Comparison of ENCODE assay signal across 15 cellular contexts in genomic region chr16:85734311-85735017, GRCh38. TPM values are rescaled to one million over a fixed set of nuclear protein-coding genes. Genes with fewer than 3 reads are reported as not detected.
DNase-seq lines count a peak whose midpoint lies in the region; ATAC-seq and TF ChIP-seq lines count a peak whose summit lies in the region.
"Had no signal": no experiment of that assay in that cellular context is flagged by ENCODE, and none has a peak within 500 bp of the region (broad histone marks: within the 10 kb centered on the region; RNA-seq: fewer than 3 reads in every experiment).

No MANE protein-coding gene starts in this region.

- no peaks in the 10 kb centered on the region for H3F3A ChIP-seq in PC-3 (ENCODE audit: low read length, unreplicated experiment)

- POLR2A ChIA-PET in CD8-positive, alpha-beta memory T cell (lab: Charles Lee): no interaction called here
- POLR2A ChIA-PET in T-cell (lab: Charles Lee) (no interaction called here), PC-3 (lab: Charles Lee; ENCODE audit: unreplicated experiment) (no interaction called here)

- no peaks in the 10 kb centered on the region for H3K9me3 ChIP-seq in BLaER1 treated with 17β-estradiol and CSF1 and Interleukin-3, amounts not matched to agents 10 nM and 100 nM (replicated peaks in 1 of 11)
- H3K9me3 ChIP-seq in CD8-positive, alpha-beta memory T cell (ENCODE audit: low read length): no peaks in the 10 kb centered on the region
- H3K9me3 ChIP-seq in mucosa of descending colon (no peaks in the 10 kb centered on the region), PC-3 (ENCODE audit: low read length) (no peaks in the 10 kb centered on the region)
- H3K9me3 ChIP-seq: left lung, thyroid gland had no signal

- ATAC-seq in T-cell (replicated peaks in 1 of 4) (no peak), mucosa of descending colon (peak; percentile 14), foreskin keratinocyte (no peak), PC-3 (no peak)

- intact Hi-C loops in mucosa of descending colon (cut with DNase I, micrococcal nuclease): no loop called here
- intact Hi-C loops in PC-3 (cut with micrococcal nuclease): no loop called here

- no peaks in the 10 kb centered on the region for H3K9me2 ChIP-seq in PC-3 (replicated peaks; ENCODE audit: low read length)

- no TSS peak for BruUV-seq in PC-3 (replicated peaks; lab: Mats Ljungman, UMichigan)

- peaks cover 0 to 31% (median 13%) of the 10 kb centered on the region in 11 experiments; a peak in 11 of 22 replicates for H4K20me1 ChIP-seq in BLaER1 treated with 17β-estradiol and CSF1 and Interleukin-3, amounts not matched to agents 10 nM and 100 nM
- H4K20me1 ChIP-seq in PC-3 (ENCODE audit: low read length): no peaks in the 10 kb centered on the region

- DNase-seq in CD8-positive, alpha-beta memory T cell: no peak
- DNase-seq in T-cell: peak in 1 of 34 experiments; percentile 9
- DNase-seq in mucosa of descending colon: no peak
- no peak for DNase-seq in NCI-H1092 (lab: John Stamatoyannopoulos, UW)
- DNase-seq in chondrocyte (ENCODE audit: low spot score): no peak
- DNase-seq in foreskin keratinocyte: no peak
- no peak for DNase-seq in PC-3
- DNase-seq: aorta, left lung, NCI-H1436 treated with DMSO at 0.1 percent for 48 hours, NCI-H774, nucleus accumbens, thyroid gland had no signal

- H3K4me1 Mint-ChIP-seq in CD8-positive, alpha-beta memory T cell: peaks cover 20 to 41% (median 22%) of the 10 kb centered on the region in 3 donors
- H3K4me1 Mint-ChIP-seq in T-cell (peaks cover 25 to 39% (median 33%) of the 10 kb centered on the region in 3 donors), chondrocyte (ENCODE audit: low read depth) (no peaks in the 10 kb centered on the region)

- peaks cover 48 to 91% (median 78%) of the 10 kb centered on the region in 10 experiments for H3K4me1 ChIP-seq in BLaER1 treated with 17β-estradiol and CSF1 and Interleukin-3, amounts not matched to agents 10 nM and 100 nM
- H3K4me1 ChIP-seq in CD8-positive, alpha-beta memory T cell (ENCODE audit: insufficient read depth, low read length): peaks cover 30% of the 10 kb centered on the region
- H3K4me1 ChIP-seq in mucosa of descending colon (ENCODE audit: low read depth): no peaks in the 10 kb centered on the region
- H3K4me1 ChIP-seq in foreskin keratinocyte: no peaks in the 10 kb centered on the region
- no peaks in the 10 kb centered on the region for H3K4me1 ChIP-seq in PC-3 (ENCODE audit: insufficient read depth, low read length)
- H3K4me1 ChIP-seq: thyroid gland had no signal

- H3K27me3 Mint-ChIP-seq in CD8-positive, alpha-beta memory T cell: no peaks in the 10 kb centered on the region
- peaks cover 0 to 2% of the 10 kb centered on the region in 2 donors for H3K27me3 Mint-ChIP-seq in T-cell
- no peaks in the 10 kb centered on the region for H3K27me3 Mint-ChIP-seq in chondrocyte (ENCODE audit: low read depth)

- peak overlapping the region in 6 of 8 donors; percentile 56 to 91 (median 72) for H3K27ac Mint-ChIP-seq in CD8-positive, alpha-beta memory T cell
- H3K27ac Mint-ChIP-seq in T-cell (peak overlapping the region; percentile 87 to 88), chondrocyte (ENCODE audit: unreplicated experiment) (no peak overlapping the region)
- H3K27ac Mint-ChIP-seq: endodermal cell had no signal

- peak overlapping the region in 8 of 11 experiments; percentile 2 to 53 (median 41); a peak in 13 of 22 replicates for H3K9ac ChIP-seq in BLaER1 treated with 17β-estradiol and CSF1 and Interleukin-3, amounts not matched to agents 10 nM and 100 nM
- no peak overlapping the region for H3K9ac ChIP-seq in PC-3 (ENCODE audit: low read length)

- 0 out of 2 replicates have a peak, but pooled peaks cover 4% of the 10 kb centered on the region for H3K79me2 ChIP-seq in PC-3 (ENCODE audit: low read length)

- H3K4me2 ChIP-seq in BLaER1 treated with 17β-estradiol and CSF1 and Interleukin-3, amounts not matched to agents 10 nM and 100 nM: peak overlapping the region; percentile 73 to 95 (median 80)
- H3K4me2 ChIP-seq in PC-3 (ENCODE audit: low read length): no peak overlapping the region

- peak overlapping the region in 5 of 10 experiments; percentile 2 to 39 (median 13); a peak in 4 of 20 replicates for H3K4me3 ChIP-seq in BLaER1 treated with 17β-estradiol and CSF1 and Interleukin-3, amounts not matched to agents 10 nM and 100 nM
- H3K4me3 ChIP-seq in CD8-positive, alpha-beta memory T cell (ENCODE audit: low read length): peak overlapping the region; percentile 46
- H3K4me3 ChIP-seq in mucosa of descending colon (no peak overlapping the region), PC-3 (ENCODE audit: low read length) (no peak overlapping the region)
- H3K4me3 ChIP-seq: thyroid gland had no signal

- H3K4me3 Mint-ChIP-seq in CD8-positive, alpha-beta memory T cell: peak overlapping the region in 6 of 7 donors; percentile 63 to 91 (median 78)
- peak overlapping the region; percentile 72 to 75 (median 73) for H3K4me3 Mint-ChIP-seq in T-cell
- H3K4me3 Mint-ChIP-seq in chondrocyte (ENCODE audit: unreplicated experiment): no peak overlapping the region
- H3K4me3 Mint-ChIP-seq: endodermal cell had no signal

- no peak overlapping the region for H2AFZ ChIP-seq in PC-3 (ENCODE audit: low read length)

- H3K36me3 ChIP-seq in BLaER1 treated with 17β-estradiol and CSF1 and Interleukin-3, amounts not matched to agents 10 nM and 100 nM: peaks cover 0 to 5% (median 0%) of the 10 kb centered on the region in 11 experiments; a peak in 1 of 22 replicates
- no peaks in the 10 kb centered on the region for H3K36me3 ChIP-seq in CD8-positive, alpha-beta memory T cell (ENCODE audit: insufficient read depth, low read length)
- no peaks in the 10 kb centered on the region for H3K36me3 ChIP-seq in mucosa of descending colon (ENCODE audit: low read depth)
- H3K36me3 ChIP-seq in PC-3 (ENCODE audit: low read depth, low read length): no peaks in the 10 kb centered on the region; the same call in 1 of the 2 replicates
- H3K36me3 ChIP-seq: left lung, thyroid gland had no signal

- H3K9me3 Mint-ChIP-seq in CD8-positive, alpha-beta memory T cell: no peaks in the 10 kb centered on the region
- H3K9me3 Mint-ChIP-seq in T-cell: no peaks in the 10 kb centered on the region
- no peaks in the 10 kb centered on the region for H3K9me3 Mint-ChIP-seq in chondrocyte (ENCODE audit: low read depth)
- H3K9me3 Mint-ChIP-seq: endodermal cell had no signal

- H3K27me3 ChIP-seq in BLaER1 treated with 17β-estradiol and CSF1 and Interleukin-3, amounts not matched to agents 10 nM and 100 nM: peaks cover 0 to 13% (median 0%) of the 10 kb centered on the region in 11 experiments; a peak in 3 of 22 replicates
- no peaks in the 10 kb centered on the region for H3K27me3 ChIP-seq in CD8-positive, alpha-beta memory T cell (ENCODE audit: insufficient read depth, low read length, poor library complexity, severe bottlenecking)
- H3K27me3 ChIP-seq in foreskin keratinocyte (no peaks in the 10 kb centered on the region), PC-3 (ENCODE audit: low read length) (no peaks in the 10 kb centered on the region)
- H3K27me3 ChIP-seq: left lung, thyroid gland had no signal

- TF ChIP-seq CTCF in mucosa of descending colon (IDR thresholded peaks at IDR 0.05) (no peak), chondrocyte (IDR thresholded peaks at IDR 0.05) (no peak), foreskin keratinocyte (conservative IDR thresholded peaks at IDR 0.05) (no peak), PC-3 (conservative IDR thresholded peaks at IDR 0.05; ENCODE audit: low read depth, low read length) (no peak)

- H3K27ac ChIP-seq in BLaER1 treated with 17β-estradiol and CSF1 and Interleukin-3, amounts not matched to agents 10 nM and 100 nM: peak overlapping the region in 9 of 11 experiments; percentile 65 to 83 (median 72); a peak in 18 of 22 replicates
- H3K27ac ChIP-seq in CD8-positive, alpha-beta memory T cell (ENCODE audit: low read depth, low read length): peak overlapping the region; percentile 2
- H3K27ac ChIP-seq in foreskin keratinocyte (no peak overlapping the region), PC-3 (ENCODE audit: low read length) (no peak overlapping the region)
- H3K27ac ChIP-seq: thyroid gland had no signal

- CTCF ChIA-PET in CD8-positive, alpha-beta memory T cell (lab: Charles Lee): no interaction called here
- CTCF ChIA-PET in T-cell (lab: Charles Lee): no interaction called here
- CTCF ChIA-PET in PC-3 (lab: Charles Lee): no interaction called here

- H3K36me3 Mint-ChIP-seq in CD8-positive, alpha-beta memory T cell: no peaks in the 10 kb centered on the region
- peaks cover 4% of the 10 kb centered on the region for H3K36me3 Mint-ChIP-seq in T-cell
- H3K36me3 Mint-ChIP-seq in chondrocyte (ENCODE audit: low read depth): no peaks in the 10 kb centered on the region

RNA-seq across cellular contexts. Expression of gene C16orf74, which starts 16.4 kb away (rescaled TPM):
- 1 to 10 TPM; 1.1 to 1.3 TPM for total RNA-seq in CD8-positive, alpha-beta memory T cell
- 10.7 TPM for polyA plus RNA-seq in CD8-positive, alpha-beta memory T cell
- total RNA-seq in T-cell: 10 to 100 TPM in 3 of 5 donors, 1 to 10 TPM in 2; 3.1 to 21.7 (median 15.6) TPM
- 1 to 10 TPM in 2 of 3 donors, under 1 TPM in 1; 0.73 to 1.3 (median 1.0) TPM for total RNA-seq in mucosa of descending colon
- total RNA-seq in chondrocyte: 0.82 to 1.6 TPM (median 1.0 TPM) in 3 replicates
- total RNA-seq in foreskin keratinocyte: 91.8 and 94.7 TPM in 2 replicates
- polyA plus RNA-seq in foreskin keratinocyte: 145 and 164 TPM in 2 replicates
- total RNA-seq in PC-3 (2014; rRNA removed): 64.6 and 71.0 TPM in 2 replicates
- polyA plus RNA-seq: aorta had no signal

RNA-seq across cellular contexts. Expression of gene GINS2, which starts 45.7 kb away (rescaled TPM):
- total RNA-seq in CD8-positive, alpha-beta memory T cell: 10 to 100 TPM; 68.6 to 68.7 TPM
- polyA plus RNA-seq in CD8-positive, alpha-beta memory T cell: 0.09 TPM
- total RNA-seq in T-cell (1 to 10 TPM; 1.1 to 3.7 (median 1.6) TPM), mucosa of descending colon (10 to 100 TPM in 1 of 3 donors, 1 to 10 TPM in 2; 1.2 to 11.8 (median 5.4) TPM), chondrocyte (3.1 to 10.9 TPM (median 3.8 TPM) in 3 replicates), foreskin keratinocyte (27.1 and 28.4 TPM in 2 replicates), PC-3 (2014; rRNA removed) (24.8 and 28.7 TPM in 2 replicates)
- 37.7 and 37.8 TPM in 2 replicates for polyA plus RNA-seq in foreskin keratinocyte

Comparison
In these comparisons a context has a peak if more than half of its experiments do, and no peak if none do; other contexts are left out.
1. H3K27ac ChIP-seq: peak in BLaER1 treated with 17β-estradiol and CSF1 and Interleukin-3, amounts not matched to agents 10 nM and 100 nM (9 of 11) and CD8-positive, alpha-beta memory T cell (single experiment); none in foreskin keratinocyte (single experiment) and PC-3 (single experiment).